ENCODE assay signal across 1 cellular context in genomic region chr13:102597029-102598015, GRCh38.
TF ChIP-seq lines count a peak whose summit lies in the region.

No MANE protein-coding gene starts in this region.

TF ChIP-seq in IMR-90, 13 proteins besides CTCF, POLR2A, EP300 and RAD21 (continued from another document):
- TF ChIP-seq ELK1 (IDR thresholded peaks at IDR 0.05; ENCODE audit: borderline replicate concordance, low read depth, low read length), result no peak
TF ChIP-seq in IMR-90: peak in this region for 1.
